In the genomic region with DNA sequence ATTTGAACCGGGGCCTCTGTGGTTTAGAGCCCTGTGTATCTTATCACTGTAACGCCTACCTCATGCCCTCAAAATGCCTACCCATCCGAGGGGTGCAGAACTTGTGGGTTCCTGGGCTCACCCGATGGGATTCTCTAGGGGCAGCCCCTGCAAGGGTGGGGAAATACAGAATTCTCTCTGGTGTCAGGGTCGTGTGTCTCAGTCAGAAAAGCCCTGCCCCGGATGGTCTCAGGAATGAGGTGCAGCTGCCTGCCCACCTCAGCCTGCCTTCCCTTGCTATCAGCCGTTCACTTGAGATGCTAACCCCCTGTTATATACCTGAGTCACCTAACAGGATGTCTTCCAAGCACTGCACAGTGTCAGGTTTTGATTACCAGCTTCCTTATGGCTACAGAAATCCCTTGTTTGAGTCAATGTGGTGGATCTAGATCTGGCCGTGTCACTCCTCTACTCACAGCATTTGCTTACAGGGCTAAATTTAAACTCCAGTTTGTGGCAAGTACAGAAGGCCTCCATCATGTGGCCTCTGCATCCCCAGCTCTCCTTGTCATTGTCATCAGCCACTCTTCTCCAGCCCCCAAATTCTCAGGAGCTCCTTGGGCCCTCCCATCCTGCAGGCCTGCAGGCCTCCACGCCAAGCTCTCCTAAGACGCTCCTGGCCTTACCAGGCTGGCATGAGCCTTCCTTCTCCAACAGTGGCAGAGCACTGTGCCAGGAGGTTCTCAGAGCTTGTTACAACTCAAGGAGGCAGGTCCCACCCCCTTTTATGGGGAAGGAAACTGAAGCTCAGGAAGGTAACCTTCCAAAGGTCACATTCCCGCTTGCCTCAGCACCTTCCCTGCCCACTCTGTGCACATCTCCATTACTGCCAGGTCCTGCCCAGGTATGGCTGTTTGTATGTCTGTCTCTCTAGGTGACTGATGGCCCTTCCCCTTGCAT, we compare ENCODE assay signal across 12 cellular contexts. TPM values are rescaled to one million over a fixed set of nuclear protein-coding genes. Genes with fewer than 3 reads are reported as not detected.
DNase-seq lines count a peak whose midpoint lies in the region; ATAC-seq and TF ChIP-seq lines count a peak whose summit lies in the region.
"Had no signal": no experiment of that assay in that cellular context is flagged by ENCODE, and none has a peak within 500 bp of the region (broad histone marks: within the 10 kb centered on the region; RNA-seq: fewer than 3 reads in every experiment).

No MANE protein-coding gene starts in this region.

- H3K36me3 ChIP-seq in GM23338 (ENCODE audit: insufficient read depth) (no peaks in the 10 kb centered on the region), mucosa of rectum (ENCODE audit: control insufficient read depth in 2 of 2, insufficient read depth in 2 of 2, low read length in 2 of 2) (no peaks in the 10 kb centered on the region)

- intact Hi-C loops in activated T-helper 1 cell treated with anti-CD3 and anti-CD28 coated beads, Interleukin-12 subunit alpha, Interleukin-12 subunit beta, Interleukin-2, Interleukin-4 antibody, amounts not matched to agents 30 ng/mL and 10 ng/mL and 1 ng/mL, durations not matched to agents 14 hours and 24 hours and 36 hours (cut with micrococcal nuclease) = no loop called here

- H3K9me3 ChIP-seq in mucosa of rectum (ENCODE audit: control insufficient read depth in 2 of 2, low read length in 2 of 2) = no peaks in the 10 kb centered on the region

- no peak for TF ChIP-seq CTCF in GM23338 (conservative IDR thresholded peaks at IDR 0.05; ENCODE audit: low read depth in 2 of 2)

- no peaks in the 10 kb centered on the region for H3K9me3 Mint-ChIP-seq in GM23338
- H3K9me3 Mint-ChIP-seq in activated T-helper 1 cell treated with anti-CD3 and anti-CD28 coated beads, Interleukin-12 subunit alpha, Interleukin-12 subunit beta, Interleukin-2, Interleukin-4 antibody, amounts not matched to agents 30 ng/mL and 10 ng/mL and 1 ng/mL, durations not matched to agents 14 hours and 24 hours and 36 hours = no peaks in the 10 kb centered on the region
- H3K9me3 Mint-ChIP-seq: naive thymus-derived CD8-positive, alpha-beta T cell had no signal

- H3K4me1 ChIP-seq in GM23338 (ENCODE audit: insufficient read depth) (peaks cover 9% of the 10 kb centered on the region), mucosa of rectum (ENCODE audit: control insufficient read depth in 2 of 2, insufficient read depth in 2 of 2, low read length in 2 of 2) (peaks cover 29 to 53% of the 10 kb centered on the region in 2 donors)

- H3K4me3 Mint-ChIP-seq in GM23338 = no peak overlapping the region
- H3K4me3 Mint-ChIP-seq in activated T-helper 1 cell treated with anti-CD3 and anti-CD28 coated beads, Interleukin-12 subunit alpha, Interleukin-12 subunit beta, Interleukin-2, Interleukin-4 antibody, amounts not matched to agents 30 ng/mL and 10 ng/mL and 1 ng/mL, durations not matched to agents 14 hours and 24 hours and 36 hours = no peak overlapping the region
- H3K4me3 Mint-ChIP-seq: naive thymus-derived CD8-positive, alpha-beta T cell had no signal

- DNase-seq in ELR (ENCODE audit: low read depth) (peak; percentile 56), GM23338 (ENCODE audit: low spot score) (no peak), AG08396 (ENCODE audit: low spot score) (no peak), D341Med (ENCODE audit: low spot score) (no peak), NCI-H526 (lab: John Stamatoyannopoulos, UW) (no peak), RPMI8226 (no peak)
- no peak for DNase-seq in activated T-helper 1 cell treated with anti-CD3 and anti-CD28 coated beads, Interleukin-12 subunit alpha, Interleukin-12 subunit beta, Interleukin-2, Interleukin-4 antibody, amounts not matched to agents 30 ng/mL and 10 ng/mL and 1 ng/mL, durations not matched to agents 14 hours and 24 hours and 36 hours (ENCODE audit: low spot score)
- DNase-seq: erythroblast; naive thymus-derived CD8-positive, alpha-beta T cell; NCI-H1105; NCI-H69 had no signal

- H3K4me2 ChIP-seq in GM23338 = no peak overlapping the region

- H3K9ac ChIP-seq in mucosa of rectum (ENCODE audit: low read depth in 1 of 2, low read length in 2 of 2) = peak overlapping the region; percentile 14 to 63

- H3K4me3 ChIP-seq in GM23338 (no peak overlapping the region), mucosa of rectum (ENCODE audit: low read length in 2 of 2) (peak overlapping the region; percentile 39 to 59)

- H3K9me2 ChIP-seq in GM23338 (ENCODE audit: insufficient read depth) = no peaks in the 10 kb centered on the region

- no peak for ATAC-seq in GM23338
- ATAC-seq: naive thymus-derived CD8-positive, alpha-beta T cell had no signal

- peaks cover 6% of the 10 kb centered on the region for H3K27me3 Mint-ChIP-seq in GM23338 (ENCODE audit: insufficient read depth, low read depth, poor library complexity)
- H3K27me3 Mint-ChIP-seq in activated T-helper 1 cell treated with anti-CD3 and anti-CD28 coated beads, Interleukin-12 subunit alpha, Interleukin-12 subunit beta, Interleukin-2, Interleukin-4 antibody, amounts not matched to agents 30 ng/mL and 10 ng/mL and 1 ng/mL, durations not matched to agents 14 hours and 24 hours and 36 hours (ENCODE audit: insufficient read depth) = peaks cover 20% of the 10 kb centered on the region

- no peak overlapping the region for H3K27ac ChIP-seq in GM23338 (ENCODE audit: low read depth)
- peak overlapping the region; percentile 87 to 89 for H3K27ac ChIP-seq in mucosa of rectum (ENCODE audit: low read depth in 2 of 2, low read length in 2 of 2)

- H3F3A ChIP-seq in GM23338 (replicated peaks; ENCODE audit: low read depth) = no peaks in the 10 kb centered on the region

- no peaks in the 10 kb centered on the region for H3K79me2 ChIP-seq in GM23338 (replicated peaks; ENCODE audit: insufficient read depth)

- no peaks in the 10 kb centered on the region for H4K20me1 ChIP-seq in GM23338 (replicated peaks; ENCODE audit: insufficient read depth)

- H2AFZ ChIP-seq in GM23338 = 0 out of 2 replicates have a peak overlapping the region, but pooled peaks have one; percentile 95

- H3K36me3 Mint-ChIP-seq in GM23338 (ENCODE audit: low read depth) = no peaks in the 10 kb centered on the region
- H3K36me3 Mint-ChIP-seq in activated T-helper 1 cell treated with anti-CD3 and anti-CD28 coated beads, Interleukin-12 subunit alpha, Interleukin-12 subunit beta, Interleukin-2, Interleukin-4 antibody, amounts not matched to agents 30 ng/mL and 10 ng/mL and 1 ng/mL, durations not matched to agents 14 hours and 24 hours and 36 hours (ENCODE audit: low read depth) = peaks cover 2% of the 10 kb centered on the region

- H3K27ac Mint-ChIP-seq in GM23338 = no peak overlapping the region
- H3K27ac Mint-ChIP-seq in activated T-helper 1 cell treated with anti-CD3 and anti-CD28 coated beads, Interleukin-12 subunit alpha, Interleukin-12 subunit beta, Interleukin-2, Interleukin-4 antibody, amounts not matched to agents 30 ng/mL and 10 ng/mL and 1 ng/mL, durations not matched to agents 14 hours and 24 hours and 36 hours = peak overlapping the region; percentile 58

- H3K27me3 ChIP-seq in GM23338 (ENCODE audit: insufficient read depth) = 0 out of 2 replicates have a peak, but pooled peaks cover 6% of the 10 kb centered on the region
- no peaks in the 10 kb centered on the region for H3K27me3 ChIP-seq in mucosa of rectum (ENCODE audit: control insufficient read depth in 2 of 2, insufficient read depth in 2 of 2, low read length in 2 of 2)

- peaks cover 18% of the 10 kb centered on the region; the same call in 2 of the 3 replicates for H3K4me1 Mint-ChIP-seq in GM23338
- peaks cover 26% of the 10 kb centered on the region for H3K4me1 Mint-ChIP-seq in activated T-helper 1 cell treated with anti-CD3 and anti-CD28 coated beads, Interleukin-12 subunit alpha, Interleukin-12 subunit beta, Interleukin-2, Interleukin-4 antibody, amounts not matched to agents 30 ng/mL and 10 ng/mL and 1 ng/mL, durations not matched to agents 14 hours and 24 hours and 36 hours (ENCODE audit: low read depth)

TF ChIP-seq in GM23338, 12 proteins besides CTCF, POLR2A, EP300 and RAD21 (continues in another document):
- TF ChIP-seq EZH2 (IDR thresholded peaks at IDR 0.05; ENCODE audit: low read depth, unreplicated experiment) = no peak
- no peak for TF ChIP-seq ZNF114 (CRISPR knock-in tag; IDR thresholded peaks at IDR 0.05)
- TF ChIP-seq, protein P1, sequence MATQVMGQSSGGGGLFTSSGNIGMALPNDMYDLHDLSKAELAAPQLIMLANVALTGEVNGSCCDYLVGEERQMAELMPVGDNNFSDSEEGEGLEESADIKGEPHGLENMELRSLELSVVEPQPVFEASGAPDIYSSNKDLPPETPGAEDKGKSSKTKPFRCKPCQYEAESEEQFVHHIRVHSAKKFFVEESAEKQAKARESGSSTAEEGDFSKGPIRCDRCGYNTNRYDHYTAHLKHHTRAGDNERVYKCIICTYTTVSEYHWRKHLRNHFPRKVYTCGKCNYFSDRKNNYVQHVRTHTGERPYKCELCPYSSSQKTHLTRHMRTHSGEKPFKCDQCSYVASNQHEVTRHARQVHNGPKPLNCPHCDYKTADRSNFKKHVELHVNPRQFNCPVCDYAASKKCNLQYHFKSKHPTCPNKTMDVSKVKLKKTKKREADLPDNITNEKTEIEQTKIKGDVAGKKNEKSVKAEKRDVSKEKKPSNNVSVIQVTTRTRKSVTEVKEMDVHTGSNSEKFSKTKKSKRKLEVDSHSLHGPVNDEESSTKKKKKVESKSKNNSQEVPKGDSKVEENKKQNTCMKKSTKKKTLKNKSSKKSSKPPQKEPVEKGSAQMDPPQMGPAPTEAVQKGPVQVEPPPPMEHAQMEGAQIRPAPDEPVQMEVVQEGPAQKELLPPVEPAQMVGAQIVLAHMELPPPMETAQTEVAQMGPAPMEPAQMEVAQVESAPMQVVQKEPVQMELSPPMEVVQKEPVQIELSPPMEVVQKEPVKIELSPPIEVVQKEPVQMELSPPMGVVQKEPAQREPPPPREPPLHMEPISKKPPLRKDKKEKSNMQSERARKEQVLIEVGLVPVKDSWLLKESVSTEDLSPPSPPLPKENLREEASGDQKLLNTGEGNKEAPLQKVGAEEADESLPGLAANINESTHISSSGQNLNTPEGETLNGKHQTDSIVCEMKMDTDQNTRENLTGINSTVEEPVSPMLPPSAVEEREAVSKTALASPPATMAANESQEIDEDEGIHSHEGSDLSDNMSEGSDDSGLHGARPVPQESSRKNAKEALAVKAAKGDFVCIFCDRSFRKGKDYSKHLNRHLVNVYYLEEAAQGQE (IDR thresholded peaks at IDR 0.05; ENCODE audit: unreplicated experiment) = no peak

RNA-seq across cellular contexts. Expression of a gene that starts 14.3 kb away (rescaled TPM):
- total RNA-seq in GM23338 (2014; rRNA removed; shearing (Covaris generic)) = 23.5 and 24.7 TPM in 2 replicates
- polyA plus RNA-seq in GM23338 (2016; fragmentation: Nextera tagmentation; extraction: Ambion mirVana) = 7.3 and 10.2 TPM in 2 replicates
- total RNA-seq in activated T-helper 1 cell treated with anti-CD3 and anti-CD28 coated beads, Interleukin-12 subunit alpha, Interleukin-12 subunit beta, Interleukin-2, Interleukin-4 antibody, amounts not matched to agents 30 ng/mL and 10 ng/mL and 1 ng/mL, durations not matched to agents 14 hours and 24 hours and 36 hours = 64.1 and 66.1 TPM in 2 replicates

RNA-seq across cellular contexts. Expression of a gene that starts 16.2 kb away (rescaled TPM):
- 1.2 and 1.7 TPM in 2 replicates for total RNA-seq in GM23338 (2014; rRNA removed; shearing (Covaris generic))
- 2.4 and 2.7 TPM in 2 replicates for polyA plus RNA-seq in GM23338 (2016; fragmentation: Nextera tagmentation; extraction: Ambion mirVana)
- total RNA-seq in activated T-helper 1 cell treated with anti-CD3 and anti-CD28 coated beads, Interleukin-12 subunit alpha, Interleukin-12 subunit beta, Interleukin-2, Interleukin-4 antibody, amounts not matched to agents 30 ng/mL and 10 ng/mL and 1 ng/mL, durations not matched to agents 14 hours and 24 hours and 36 hours = 0.29 TPM in 2 replicates
- total RNA-seq: naive thymus-derived CD8-positive, alpha-beta T cell had no signal
- polyA plus RNA-seq: naive thymus-derived CD8-positive, alpha-beta T cell had no signal
